In genomic region chr12:40622246-40622838, GRCh38 we compare ENCODE assay signal across 8 cellular contexts.
DNase-seq lines count a peak whose midpoint lies in the region; ATAC-seq and TF ChIP-seq lines count a peak whose summit lies in the region.

No MANE protein-coding gene starts in this region.

- no peak overlapping the region for H3K4me3 ChIP-seq in AG04450 (ENCODE audit: low read depth, low read length)
- H3K4me3 ChIP-seq in Peyer's patch = no peak overlapping the region
- no peak overlapping the region for H3K4me3 ChIP-seq in transverse colon

- intact Hi-C loops in transverse colon (cut with DNase I; ENCODE audit: low total_unique reads) = loop anchor here (10.0 kb wide), 1 partner anchor 302 kb away; no protein-coding TSS in a partner anchor

- DNase-seq in AG04450 (ENCODE audit: low read depth, low spot score) (no peak), HT1080 (ENCODE audit: low read depth) (peak; percentile 47), Peyer's patch (peak in 2 of 3 donors; percentile 17 to 72), dermis microvascular lymphatic vessel endothelial cell (ENCODE audit: low read depth in 2 of 2) (peak; percentile 11 to 31), lung microvascular endothelial cell (ENCODE audit: low read depth in 2 of 2) (peak; percentile 55 to 66), transverse colon (peak; percentile 41)

- H3K27me3 ChIP-seq in AG04450 (ENCODE audit: control insufficient read depth, insufficient read depth, low read length) (no peaks in the 10 kb centered on the region), Peyer's patch (no peaks in the 10 kb centered on the region), transverse colon (no peaks in the 10 kb centered on the region)

- no peak for TF ChIP-seq EP300 in transverse colon (IDR thresholded peaks at IDR 0.05; ENCODE audit: low read depth)

- H3K36me3 ChIP-seq in Peyer's patch (no peaks in the 10 kb centered on the region), transverse colon (no peaks in the 10 kb centered on the region)

- ATAC-seq in GM19324 (IDR thresholded peaks at IDR 0.05; ENCODE audit: low FRiP score, unreplicated experiment) = no peak

- CTCF ChIA-PET in AG04450 (lab: Charles Lee) = interaction anchor here (1.3 kb wide), 1 partner anchor 300 kb away, joined by 4 read pairs; no protein-coding TSS in a partner anchor

- POLR2A ChIA-PET in AG04450 (lab: Yijun Ruan, JAX) = no interaction called here

- in situ Hi-C loops in transverse colon (cut with MboI; ENCODE audit: low pct_ligation_motif_present in 1 of 4, low pct_unique_long_range_greater_than_20kb in 1 of 4, low sequenced_read_pairs in 3 of 4) = loop anchor here in 3 of 4 donors (5.0 to 10.0 kb wide), 2 partner anchors 300 to 302 kb away; no protein-coding TSS in a partner anchor

- TF ChIP-seq POLR2A in Peyer's patch (IDR thresholded peaks at IDR 0.05) (no peak), transverse colon (IDR thresholded peaks at IDR 0.05) (no peak)

- WGBS in transverse colon (ENCODE audit: low coverage in 1 of 2), 2 donors = 23 to 31% methylated on average over 3 of the region's 3 CpGs

- TF ChIP-seq CTCF in AG04450 (IDR thresholded peaks at IDR 0.05; ENCODE audit: low read depth, low read length) (peak; percentile 54), GM12872 (IDR thresholded peaks at IDR 0.05; ENCODE audit: insufficient read depth, low read depth, low read length) (peak; percentile 73), Peyer's patch (IDR thresholded peaks at IDR 0.05) (peak; percentile 9 to 58 (median 50)), transverse colon (IDR thresholded peaks at IDR 0.05) (peak; percentile 46 to 71 (median 69))

- no peaks in the 10 kb centered on the region for H3K4me1 ChIP-seq in Peyer's patch
- H3K4me1 ChIP-seq in transverse colon = no peaks in the 10 kb centered on the region

- H3K27ac ChIP-seq in AG04450 (ENCODE audit: low read depth, low read length) = no peak overlapping the region
- H3K27ac ChIP-seq in Peyer's patch = no peak overlapping the region
- no peak overlapping the region for H3K27ac ChIP-seq in transverse colon

- H3K9me3 ChIP-seq in AG04450 (ENCODE audit: control insufficient read depth, insufficient read depth, low read length) (peaks cover 13% of the 10 kb centered on the region; the same call in 1 of the 2 replicates), Peyer's patch (no peaks in the 10 kb centered on the region), transverse colon (no peaks in the 10 kb centered on the region)
